Comparison of ENCODE assay signal across 11 cellular contexts in the genomic region with DNA sequence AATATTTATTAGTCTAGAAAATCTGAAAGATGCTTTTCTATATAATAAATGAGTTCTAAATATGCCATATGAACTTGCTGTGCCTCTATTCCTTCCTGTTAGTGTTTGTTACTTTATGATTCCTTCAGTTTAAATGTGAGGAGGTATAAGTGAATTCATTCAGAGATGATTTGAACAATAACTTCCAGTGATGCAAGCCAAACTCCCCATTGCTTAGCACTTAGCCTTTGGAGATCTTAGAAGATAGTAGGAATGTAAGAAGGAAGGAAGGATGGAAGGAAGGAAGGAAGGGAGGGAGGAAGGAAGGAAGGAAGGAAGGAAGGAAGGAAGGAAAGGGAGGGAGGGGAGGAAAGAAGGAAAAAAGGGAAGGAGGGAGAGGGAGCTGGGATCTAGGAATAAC. TPM values are rescaled to one million over a fixed set of nuclear protein-coding genes. Genes with fewer than 3 reads are reported as not detected.
"Had no signal": no experiment of that assay in that cellular context is flagged by ENCODE, and none has a peak within 500 bp of the region (broad histone marks: within the 10 kb centered on the region; RNA-seq: fewer than 3 reads in every experiment).

No MANE protein-coding gene starts in this region.

- H3K27ac ChIP-seq: GM23248, KMS-11 had no signal

- ATAC-seq: HCT116 had no signal

- H3K27ac Mint-ChIP-seq: IgD-negative memory B cell had no signal

- FAIRE-seq: HTR-8/SVneo had no signal

- H3K36me3 ChIP-seq: HAP-1 had no signal

- H3K4me3 Mint-ChIP-seq: IgD-negative memory B cell had no signal

- DNase-seq: GM23248, GOT3, H7, Karpas-422, KBM-7 had no signal

- H3K36me3 Mint-ChIP-seq: IgD-negative memory B cell had no signal

- H3K4me3 ChIP-seq: GM23248, HAP-1 had no signal

- H3K9me3 Mint-ChIP-seq: IgD-negative memory B cell had no signal

- H3K4me1 ChIP-seq: HAP-1 had no signal

- H3K9ac ChIP-seq: GM23248, KMS-11 had no signal

- H3K9me3 ChIP-seq: HAP-1 had no signal

- H3K4me1 Mint-ChIP-seq: IgD-negative memory B cell had no signal

RNA-seq across cellular contexts. Expression of gene MMP13, which starts 25.1 kb away (rescaled TPM):
- total RNA-seq: GM23248, H7, HT-29 had no signal
- polyA plus RNA-seq: GM23248, IgD-negative memory B cell had no signal

RNA-seq across cellular contexts. Expression of gene MMP12, which starts 55.7 kb away (rescaled TPM):
- total RNA-seq: H7, HT-29 had no signal
- polyA plus RNA-seq: IgD-negative memory B cell had no signal
